ENCODE assay signal across 29 cellular contexts in the genomic region with DNA sequence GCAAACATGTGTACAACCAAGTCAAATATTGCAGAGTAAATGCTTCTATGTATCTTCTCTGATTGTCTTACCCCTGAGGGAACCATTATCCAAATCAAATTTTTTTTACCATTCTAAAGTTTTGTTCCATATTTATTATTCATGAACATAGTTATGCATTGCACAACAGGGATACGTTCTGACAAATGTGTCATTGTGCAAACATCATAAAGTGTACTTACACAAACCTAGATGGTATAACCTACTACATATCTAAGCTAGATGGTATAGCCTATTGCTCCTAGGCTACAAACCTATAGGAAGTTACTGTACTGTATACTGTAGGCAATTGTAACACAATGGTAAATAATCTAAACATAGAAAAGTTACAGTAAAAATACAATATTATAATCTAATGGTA. TPM values are rescaled to one million over a fixed set of nuclear protein-coding genes. Genes with fewer than 3 reads are reported as not detected.
"Had no signal": no experiment of that assay in that cellular context is flagged by ENCODE, and none has a peak within 500 bp of the region (broad histone marks: within the 10 kb centered on the region; RNA-seq: fewer than 3 reads in every experiment).

No MANE protein-coding gene starts in this region.

- H3K4me3 Mint-ChIP-seq: activated CD4-positive, alpha-beta memory T cell treated with anti-CD3 and anti-CD28 coated beads, Interleukin-2, amount 10 ng/mL, durations not matched to agents 7 days and 5 days; activated CD4-positive, alpha-beta T cell treated with anti-CD3 and anti-CD28 coated beads, Interleukin-2, amount 10 ng/mL, durations not matched to agents 7 days and 5 days; activated naive CD4-positive, alpha-beta T cell treated with anti-CD3 and anti-CD28 coated beads, Interleukin-2, amount 50 U/mL, for 24 hours; activated naive CD8-positive, alpha-beta T cell treated with anti-CD3 and anti-CD28 coated beads, Interleukin-2, amount 50 U/mL, for 24 hours; activated T-cell treated with anti-CD3 and anti-CD28 coated beads, Interleukin-2, amount 50 U/mL, for 24 hours; natural killer cell treated with Interleukin-12 subunit alpha and Interleukin-12 subunit beta and Interleukin-15 and Interleukin-18, amount 100 ng/mL, for 72 hours; T-helper 1 cell treated with Interleukin-12 subunit alpha and Interleukin-12 subunit beta and Interleukin-4 antibody, amounts not matched to agents 30 μg/mL and 1 μg/mL, for 36 hours had no signal

- H3K9me3 ChIP-seq: colonic mucosa, heart right ventricle, left lung, lower lobe of right lung, spleen, suprapubic skin, tibial artery, upper lobe of right lung had no signal

- H3K27me3 Mint-ChIP-seq: activated CD4-positive, alpha-beta memory T cell treated with anti-CD3 and anti-CD28 coated beads, Interleukin-2, amount 10 ng/mL, durations not matched to agents 7 days and 5 days; activated naive CD4-positive, alpha-beta T cell treated with anti-CD3 and anti-CD28 coated beads, Interleukin-2, amount 50 U/mL, for 24 hours; activated naive CD8-positive, alpha-beta T cell treated with anti-CD3 and anti-CD28 coated beads, Interleukin-2, amount 50 U/mL, for 24 hours had no signal

- H3K4me3 ChIP-seq: cardiac muscle cell, colonic mucosa, heart right ventricle, left lung, lower lobe of right lung, spleen, suprapubic skin, tibial artery, upper lobe of right lung had no signal

- H3K4me1 ChIP-seq: colonic mucosa, foreskin keratinocyte, left lung, lower lobe of right lung, spleen, suprapubic skin, tibial artery, upper lobe of right lung had no signal

- DNase-seq: activated CD4-positive, alpha-beta memory T cell treated with anti-CD3 and anti-CD28 coated beads, Interleukin-2, amount 10 ng/mL, durations not matched to agents 7 days and 5 days; activated CD4-positive, alpha-beta T cell treated with anti-CD3 and anti-CD28 coated beads, Interleukin-2, amount 10 ng/mL, durations not matched to agents 7 days and 5 days; activated CD8-positive, alpha-beta memory T cell treated with anti-CD3 and anti-CD28 coated beads, Interleukin-2, amount 50 U/mL, for 48 hours; activated gamma-delta T cell treated with Interleukin-2 at 50 U/mL for 16 hours; activated naive CD8-positive, alpha-beta T cell treated with anti-CD3 and anti-CD28 coated beads, Interleukin-2, amount 50 U/mL, for 24 hours; activated T-cell treated with anti-CD3 and anti-CD28 coated beads, Interleukin-2, amount 50 U/mL, for 24 hours; cerebellar nuclear complex; colonic mucosa; effector CD8-positive, alpha-beta T cell; erythroblast; foreskin keratinocyte; heart right ventricle; left lung; lower lobe of right lung; mesendoderm; posterior cingulate gyrus; right cardiac atrium; spleen; stimulated activated naive CD4-positive, alpha-beta T cell; T-helper 9 cell; tibial artery; upper lobe of right lung had no signal

- H3K36me3 ChIP-seq: cardiac muscle cell, colonic mucosa, heart right ventricle, left lung, lower lobe of right lung, spleen, suprapubic skin, tibial artery, upper lobe of right lung had no signal

- H3K27me3 ChIP-seq: colonic mucosa, foreskin keratinocyte, left lung, suprapubic skin, tibial artery, upper lobe of right lung had no signal

- H3K27ac ChIP-seq: cardiac muscle cell, colonic mucosa, foreskin keratinocyte, heart right ventricle, left lung, lower lobe of right lung, spleen, suprapubic skin, tibial artery, upper lobe of right lung, VCaP had no signal

- H3K9me3 Mint-ChIP-seq: activated CD4-positive, alpha-beta memory T cell treated with anti-CD3 and anti-CD28 coated beads, Interleukin-2, amount 10 ng/mL, durations not matched to agents 7 days and 5 days; activated CD4-positive, alpha-beta T cell treated with anti-CD3 and anti-CD28 coated beads, Interleukin-2, amount 10 ng/mL, durations not matched to agents 7 days and 5 days; activated naive CD4-positive, alpha-beta T cell treated with anti-CD3 and anti-CD28 coated beads, Interleukin-2, amount 50 U/mL, for 24 hours; activated T-cell treated with anti-CD3 and anti-CD28 coated beads, Interleukin-2, amount 50 U/mL, for 24 hours; natural killer cell treated with Interleukin-12 subunit alpha and Interleukin-12 subunit beta and Interleukin-15 and Interleukin-18, amount 100 ng/mL, for 72 hours; T-helper 1 cell treated with Interleukin-12 subunit alpha and Interleukin-12 subunit beta and Interleukin-4 antibody, amounts not matched to agents 30 μg/mL and 1 μg/mL, for 36 hours had no signal

- H3K27ac Mint-ChIP-seq: activated CD4-positive, alpha-beta memory T cell treated with anti-CD3 and anti-CD28 coated beads, Interleukin-2, amount 10 ng/mL, durations not matched to agents 7 days and 5 days; activated CD4-positive, alpha-beta T cell treated with anti-CD3 and anti-CD28 coated beads, Interleukin-2, amount 10 ng/mL, durations not matched to agents 7 days and 5 days; activated naive CD4-positive, alpha-beta T cell treated with anti-CD3 and anti-CD28 coated beads, Interleukin-2, amount 50 U/mL, for 24 hours; activated naive CD8-positive, alpha-beta T cell treated with anti-CD3 and anti-CD28 coated beads, Interleukin-2, amount 50 U/mL, for 24 hours; activated T-cell treated with anti-CD3 and anti-CD28 coated beads, Interleukin-2, amount 50 U/mL, for 24 hours; natural killer cell treated with Interleukin-12 subunit alpha and Interleukin-12 subunit beta and Interleukin-15 and Interleukin-18, amount 100 ng/mL, for 72 hours; T-helper 1 cell treated with Interleukin-12 subunit alpha and Interleukin-12 subunit beta and Interleukin-4 antibody, amounts not matched to agents 30 μg/mL and 1 μg/mL, for 36 hours had no signal

- H3K36me3 Mint-ChIP-seq: activated naive CD4-positive, alpha-beta T cell treated with anti-CD3 and anti-CD28 coated beads, Interleukin-2, amount 50 U/mL, for 24 hours; natural killer cell treated with Interleukin-12 subunit alpha and Interleukin-12 subunit beta and Interleukin-15 and Interleukin-18, amount 100 ng/mL, for 72 hours had no signal

- ATAC-seq: activated CD4-positive, CD25-positive, alpha-beta regulatory T cell treated with anti-CD3 and anti-CD28 coated beads, Interleukin-2, amount 50 U/mL, for 24 hours; activated naive CD8-positive, alpha-beta T cell treated with anti-CD3 and anti-CD28 coated beads, Interleukin-2, amount 50 U/mL, for 24 hours; foreskin keratinocyte; heart right ventricle; left lung; lower lobe of right lung; natural killer cell treated with Interleukin-12 subunit alpha and Interleukin-12 subunit beta and Interleukin-15 and Interleukin-18, amount 100 ng/mL, for 72 hours; right cardiac atrium; upper lobe of right lung had no signal

RNA-seq across cellular contexts. Expression of a gene that starts 43.4 kb away (rescaled TPM):
- total RNA-seq: activated CD4-positive, alpha-beta T cell treated with anti-CD3 and anti-CD28 coated beads, Interleukin-2, amount 10 ng/mL, durations not matched to agents 7 days and 5 days had no signal
